In genomic region chr19:17254636-17255035, GRCh38 we compare ENCODE assay signal across 1 cellular context.
A peak's percentile ranks its signal among the peaks of the same experiment; 100 is the strongest.
TF ChIP-seq lines count a peak whose summit lies in the region.

No MANE protein-coding gene starts in this region.

TF ChIP-seq in K562, 482 proteins besides CTCF, POLR2A, EP300 and RAD21 (continued from another document):
- TF ChIP-seq KDM1A (IDR thresholded peaks at IDR 0.05) (peak; percentile 62 to 78; a peak in 3 of 4 replicates), ZNF696 (CRISPR knock-in tag; conservative IDR thresholded peaks at IDR 0.05) (no peak), MAFG (tag; conservative IDR thresholded peaks at IDR 0.05) (no peak), CGGBP1 (CRISPR knock-in tag; IDR thresholded peaks at IDR 0.05) (no peak)
